ENCODE assay signal across 11 cellular contexts in genomic region chr12:71436696-71437095, GRCh38. TPM values are rescaled to one million over a fixed set of nuclear protein-coding genes. Genes with fewer than 3 reads are reported as not detected.
"Had no signal": no experiment of that assay in that cellular context is flagged by ENCODE, and none has a peak within 500 bp of the region (broad histone marks: within the 10 kb centered on the region; RNA-seq: fewer than 3 reads in every experiment).

No MANE protein-coding gene starts in this region.

- H3K27ac Mint-ChIP-seq: GM23338, H9, HFFc6 had no signal

- H3K4me3 Mint-ChIP-seq: GM23338, H9, HFFc6 had no signal

- H3K27ac ChIP-seq: GM23248 had no signal

- H2AFZ ChIP-seq: GM23248, GM23338 had no signal

- H3K9me3 ChIP-seq: HAP-1 had no signal

- H3K4me3 ChIP-seq: GM23248, GM23338, HAP-1 had no signal

- H3K4me2 ChIP-seq: GM23338 had no signal

- ATAC-seq: GM23338, HCT116 had no signal

- DNase-seq: GM23248, GOT3, H7, H9, HCEC 1CT, HFFc6 had no signal

- H3K9ac ChIP-seq: GM23248 had no signal

- FAIRE-seq: H1, H54 had no signal

- H3K36me3 ChIP-seq: HAP-1 had no signal

RNA-seq across cellular contexts. Expression of gene LGR5, which starts 2.9 kb away (rescaled TPM):
- total RNA-seq: GM23248, HFFc6 had no signal
- polyA plus RNA-seq: GM23248 had no signal
